ENCODE assay signal across 8 cellular contexts in the genomic region with DNA sequence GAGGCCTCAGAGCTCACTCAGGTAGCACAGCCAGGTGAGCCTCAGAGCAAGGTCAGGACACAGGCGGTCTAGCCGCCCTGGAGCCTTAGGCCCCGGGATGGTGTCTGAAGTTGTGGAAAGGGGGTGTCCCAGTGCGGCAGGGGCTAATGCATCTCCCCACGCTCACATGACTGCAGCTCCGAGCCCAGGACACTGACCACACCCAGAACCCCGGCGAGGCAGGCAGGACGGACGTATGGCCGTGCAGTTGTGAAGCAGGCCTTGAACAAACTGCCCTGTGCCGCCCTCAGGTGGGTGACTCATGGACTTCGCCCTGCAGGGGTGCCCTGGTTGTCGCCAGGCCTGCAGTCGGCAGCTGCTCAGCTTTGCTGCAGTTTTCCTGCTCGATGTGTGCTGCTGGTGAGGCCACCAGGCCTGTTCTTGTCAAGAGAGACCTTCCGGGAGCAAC. TPM values are rescaled to one million over a fixed set of nuclear protein-coding genes. Genes with fewer than 3 reads are reported as not detected.
A peak's percentile ranks its signal among the peaks of the same experiment; 100 is the strongest.
DNase-seq lines count a peak whose midpoint lies in the region; ATAC-seq and TF ChIP-seq lines count a peak whose summit lies in the region.

No MANE protein-coding gene starts in this region.

- peak; percentile 66 to 79 for ATAC-seq in right cardiac atrium
- ATAC-seq in upper lobe of left lung (ENCODE audit: low FRiP score in 2 of 2), result peak; percentile 46 to 56
- ATAC-seq in GM18502 (IDR thresholded peaks at IDR 0.05; ENCODE audit: poor library complexity, unreplicated experiment), result no peak

- peak overlapping the region; percentile 90 for H3K27ac ChIP-seq in right cardiac atrium (ENCODE audit: low read length)
- H3K27ac ChIP-seq in upper lobe of left lung, result no peak overlapping the region
- H3K27ac ChIP-seq in A673 (ENCODE audit: low read depth, low read length, poor library complexity, severe bottlenecking), result no peak overlapping the region

- TF ChIP-seq EP300 in upper lobe of left lung (IDR thresholded peaks at IDR 0.05), result no peak

- TF ChIP-seq CTCF in upper lobe of left lung (IDR thresholded peaks at IDR 0.05), result peak in 5 of 6 experiments; percentile 16 to 66 (median 40)
- no peak for TF ChIP-seq CTCF in A673 (conservative IDR thresholded peaks at IDR 0.05; ENCODE audit: low read depth, low read length)

- H3K36me3 ChIP-seq in upper lobe of left lung (peaks cover 5 to 35% (median 17%) of the 10 kb centered on the region in 4 donors), A673 (ENCODE audit: insufficient read depth, low read length, poor library complexity, severe bottlenecking) (peaks cover 48% of the 10 kb centered on the region)

- 73% methylated on average over 17 of the region's 17 CpGs for WGBS in right cardiac atrium
- WGBS in upper lobe of left lung, 2 donors, result 37 to 84% methylated on average over 8 to 15 of the region's 17 CpGs

- TF ChIP-seq POLR2A in upper lobe of left lung (IDR thresholded peaks at IDR 0.05), result no peak

- H3K4me3 ChIP-seq in right cardiac atrium (ENCODE audit: low read length) (no peak overlapping the region), upper lobe of left lung (no peak overlapping the region), A673 (ENCODE audit: low read depth, low read length, poor library complexity, severe bottlenecking) (no peak overlapping the region)

- CTCF ChIA-PET in A673 (lab: Charles Lee), result no interaction called here

- H3K9me3 ChIP-seq in right cardiac atrium (ENCODE audit: control insufficient read depth, low read length) (no peaks in the 10 kb centered on the region), upper lobe of left lung (peaks cover 5 to 11% (median 7%) of the 10 kb centered on the region in 4 donors), A673 (ENCODE audit: low read depth, low read length, poor library complexity, severe bottlenecking) (peaks cover 13% of the 10 kb centered on the region)

- peak; percentile 68 for DNase-seq in activated effector memory CD4-positive, alpha-beta T cell treated with anti-CD3 and anti-CD28 coated beads, Interleukin-2, amount 50 U/mL, for 16 hours
- no peak for DNase-seq in activated effector memory CD4-positive, alpha-beta T cell treated with Interleukin-2 at 50 U/mL for 16 hours
- DNase-seq in T1000 (lab: John Stamatoyannopoulos, UW), result peak; percentile 46
- peak in 2 of 3 donors; percentile 74 to 75 for DNase-seq in right cardiac atrium
- DNase-seq in upper lobe of left lung, result peak; percentile 55 to 62
- no peak for DNase-seq in A673 (ENCODE audit: low spot score)
- no peak for DNase-seq in NOMO-1 treated with DMSO at 0.1 percent for 48 hours (lab: John Stamatoyannopoulos, UW; ENCODE audit: unreplicated experiment)

- no peaks in the 10 kb centered on the region for H3K27me3 ChIP-seq in right cardiac atrium (ENCODE audit: control insufficient read depth, insufficient read depth)
- H3K27me3 ChIP-seq in upper lobe of left lung, result no peaks in the 10 kb centered on the region
- no peaks in the 10 kb centered on the region for H3K27me3 ChIP-seq in A673 (replicated peaks; ENCODE audit: insufficient read depth, low read depth, low read length, poor library complexity)

- intact Hi-C loops in right cardiac atrium (cut with DNase I), result loop anchor here in 2 of 4 donors (5.0 to 10.0 kb wide), 2 partner anchors 215 to 217 kb away; a partner anchor contains a TSS
- intact Hi-C loops in A673 (cut with micrococcal nuclease; ENCODE audit: unreplicated experiment), result no loop called here

- no TSS peak for BruUV-seq in A673 (replicated peaks; lab: Mats Ljungman, UMichigan)

- POLR2A ChIA-PET in A673 (lab: Charles Lee; ENCODE audit: low non-redundant PET), result no interaction called here

- H3K4me1 ChIP-seq in right cardiac atrium (ENCODE audit: control insufficient read depth, insufficient read depth, low read length) (no peaks in the 10 kb centered on the region), upper lobe of left lung (peaks cover 11 to 25% (median 15%) of the 10 kb centered on the region in 4 donors), A673 (ENCODE audit: insufficient read depth, low read length, poor library complexity, severe bottlenecking) (no peaks in the 10 kb centered on the region)

RNA-seq across cellular contexts. Expression of a gene that starts 5.0 kb away (rescaled TPM):
- total RNA-seq in right cardiac atrium (10 to 100 TPM; 22.6 to 38.3 (median 25.1) TPM), upper lobe of left lung (10 to 100 TPM; 10.3 to 24.4 (median 20.9) TPM), A673 (2021) (27.2 and 29.0 TPM in 2 replicates)
- 20.7 TPM for polyA plus RNA-seq in right cardiac atrium

RNA-seq across cellular contexts. Expression of a gene that starts 5.6 kb away (rescaled TPM):
- 10 to 100 TPM; 12.0 to 20.7 (median 16.1) TPM for total RNA-seq in right cardiac atrium
- polyA plus RNA-seq in right cardiac atrium, result 10.2 TPM
- total RNA-seq in upper lobe of left lung, result 10 to 100 TPM; 18.2 to 35.6 (median 26.4) TPM
- 74.4 and 78.1 TPM in 2 replicates for total RNA-seq in A673 (2021)

Comparison
In these comparisons a context has a peak if more than half of its experiments do, and no peak if none do; other contexts are left out.
1. DNase-seq: peak in activated effector memory CD4-positive, alpha-beta T cell treated with anti-CD3 and anti-CD28 coated beads, Interleukin-2, amount 50 U/mL, for 16 hours (single experiment), T1000 (single experiment), right cardiac atrium (2 of 3) and upper lobe of left lung (2 of 2); none in activated effector memory CD4-positive, alpha-beta T cell treated with Interleukin-2 at 50 U/mL for 16 hours (single experiment), A673 (single experiment) and NOMO-1 treated with DMSO at 0.1 percent for 48 hours (single experiment).